ENCODE assay signal across 8 cellular contexts in the genomic region with DNA sequence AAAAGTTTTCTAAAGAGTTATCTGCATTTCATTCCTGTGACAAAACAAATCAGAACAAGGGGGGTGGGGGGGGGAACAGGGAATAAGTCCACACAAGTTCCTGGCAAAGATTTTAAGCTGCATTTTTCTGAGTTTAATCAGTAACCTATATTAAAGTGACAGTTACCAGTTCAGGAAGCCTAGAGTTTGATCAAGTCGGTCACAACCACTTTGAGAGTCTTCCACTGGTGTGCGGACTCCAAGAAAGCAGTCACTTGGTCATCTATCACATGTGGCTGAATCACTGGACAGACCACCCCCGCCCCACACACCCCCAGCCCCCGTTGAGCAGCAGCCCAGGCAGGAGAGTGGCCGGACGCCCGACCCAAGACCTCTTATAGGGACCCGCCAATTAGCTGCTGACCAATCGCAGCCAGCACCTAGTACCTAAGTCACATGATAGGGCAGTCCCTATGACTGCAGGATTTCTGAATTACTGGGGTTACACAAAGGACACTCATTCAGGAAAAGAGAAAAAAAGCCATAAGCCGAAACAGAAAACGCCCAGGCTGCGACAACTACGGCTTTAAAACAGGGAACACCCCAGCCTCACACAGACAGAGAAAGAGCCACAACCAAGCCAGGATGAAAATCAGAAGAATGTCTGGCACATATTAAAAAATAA.
A peak's percentile ranks its signal among the peaks of the same experiment; 100 is the strongest.
DNase-seq lines count a peak whose midpoint lies in the region; ATAC-seq and TF ChIP-seq lines count a peak whose summit lies in the region.

No MANE protein-coding gene starts in this region.

- H3K27ac Mint-ChIP-seq in nephron progenitor cell: peak overlapping the region; percentile 95

- DNase-seq in G401 (ENCODE audit: low spot score) (peak; percentile 11), nephron progenitor cell (peak; percentile 13), NCI-H510A (lab: John Stamatoyannopoulos, UW) (no peak)

- peaks cover 19% of the 10 kb centered on the region for H3K9me3 Mint-ChIP-seq in nephron progenitor cell

- TF ChIP-seq CTCF in WI38 (IDR thresholded peaks at IDR 0.05; ENCODE audit: low read depth, low read length): no peak
- no peak for TF ChIP-seq CTCF in nephron progenitor cell (IDR thresholded peaks at IDR 0.05)

- in situ Hi-C loops in G401 (cut with HindIII; ENCODE audit: low sequenced_read_pairs): no loop called here

- H3K27me3 Mint-ChIP-seq in nephron progenitor cell (ENCODE audit: low read depth, poor library complexity): no peaks in the 10 kb centered on the region

- peaks cover 5% of the 10 kb centered on the region for H3K36me3 Mint-ChIP-seq in nephron progenitor cell (ENCODE audit: low read depth)

- peak overlapping the region; percentile 70 for H3K4me3 ChIP-seq in WI38 (ENCODE audit: low read depth, low read length)

- peaks cover 65% of the 10 kb centered on the region for H3K4me1 Mint-ChIP-seq in nephron progenitor cell

- ATAC-seq in GM21360 (IDR thresholded peaks at IDR 0.05; ENCODE audit: unreplicated experiment): peak; percentile 72
- ATAC-seq in HG03571 (IDR thresholded peaks at IDR 0.05; ENCODE audit: unreplicated experiment): peak; percentile 77
- ATAC-seq in esophagus mucosa: peak; percentile 81
- ATAC-seq in GM21528 (IDR thresholded peaks at IDR 0.05; ENCODE audit: low FRiP score, unreplicated experiment): no peak

- H3K4me3 Mint-ChIP-seq in nephron progenitor cell: peak overlapping the region; percentile 72
